Comparison of ENCODE assay signal across 8 cellular contexts in the genomic region with DNA sequence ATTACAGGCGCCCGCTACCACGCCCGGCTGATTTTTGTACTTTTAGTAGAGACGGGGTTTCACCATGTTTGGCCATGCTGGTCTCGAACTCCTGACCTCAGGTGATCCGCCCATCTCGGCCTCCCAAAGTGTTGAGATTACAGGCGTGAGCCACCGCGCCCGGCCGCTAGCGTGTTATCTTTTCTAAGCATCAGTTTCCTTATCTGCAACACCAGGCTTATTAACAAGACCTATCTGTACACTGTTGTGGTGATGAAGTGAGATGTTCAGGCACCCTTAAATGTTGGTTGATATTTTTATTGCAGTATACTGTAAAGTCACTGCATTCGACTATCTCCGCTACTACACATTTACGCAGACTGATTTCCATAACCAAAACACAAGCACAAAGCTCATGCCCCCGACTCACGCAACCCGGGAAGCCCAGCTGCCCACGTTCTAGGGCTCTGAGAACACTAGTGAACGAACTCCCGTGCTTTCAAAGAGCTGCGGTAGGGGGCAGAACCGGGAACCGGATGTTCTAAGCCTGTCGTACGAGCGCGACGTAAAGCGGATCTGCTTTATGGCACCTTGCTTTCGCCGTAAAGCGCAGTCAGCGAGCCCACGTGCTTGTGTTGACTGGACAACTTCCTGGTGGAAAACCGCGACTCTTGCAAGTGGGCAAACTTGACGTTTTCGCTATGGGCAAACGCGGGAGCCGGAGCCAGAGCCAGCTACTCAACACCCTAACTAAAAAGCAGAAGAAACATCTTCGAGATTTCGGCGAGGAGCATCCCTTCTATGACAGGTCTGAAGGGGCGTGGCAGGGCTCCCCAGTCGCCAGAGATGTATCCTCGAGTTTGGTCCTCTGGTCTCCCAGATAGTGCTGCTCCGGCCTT. TPM values are rescaled to one million over a fixed set of nuclear protein-coding genes. Genes with fewer than 3 reads are reported as not detected.
DNase-seq lines count a peak whose midpoint lies in the region; ATAC-seq and TF ChIP-seq lines count a peak whose summit lies in the region.

A gene with protein sequence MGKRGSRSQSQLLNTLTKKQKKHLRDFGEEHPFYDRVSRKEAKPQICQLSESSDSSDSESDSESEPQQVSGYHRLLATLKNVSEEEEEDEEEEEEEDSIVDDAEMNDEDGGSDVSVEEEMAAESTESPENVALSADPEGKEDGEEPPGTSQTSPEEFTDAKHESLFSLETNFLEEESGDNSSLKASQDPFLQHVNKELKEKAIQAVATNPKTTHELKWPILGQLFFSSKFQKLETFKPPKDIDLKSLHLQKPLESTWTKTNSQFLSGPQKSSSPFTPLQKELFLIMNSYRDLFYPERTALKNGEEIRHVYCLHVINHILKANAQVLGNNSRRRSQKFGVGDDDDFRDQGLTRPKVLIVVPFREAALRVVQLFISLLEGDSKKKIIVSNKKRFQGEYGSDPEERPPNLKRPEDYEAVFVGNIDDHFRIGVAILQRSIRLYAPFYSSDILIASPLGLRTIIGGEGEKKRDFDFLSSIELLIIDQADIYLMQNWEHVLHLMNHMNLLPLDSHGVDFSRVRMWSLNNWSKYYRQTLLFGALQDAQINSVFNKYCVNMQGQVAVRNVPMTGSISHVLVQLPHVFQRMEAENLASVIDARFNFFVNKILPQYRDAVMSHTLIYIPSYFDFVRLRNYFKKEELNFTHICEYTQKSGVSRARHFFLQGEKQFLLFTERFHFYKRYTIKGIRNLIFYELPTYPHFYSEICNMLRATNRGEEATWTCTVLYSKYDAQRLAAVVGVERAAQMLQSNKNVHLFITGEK (plus strand): TSS at position 589 of the 878 bp plus-strand sequence. CDS start 92 bp downstream, at position 681.

- H3K4me3 ChIP-seq in ascending aorta (peak within 1 kb of the TSS; percentile 44 to 92), rectal smooth muscle tissue (ENCODE audit: low read length) (peak within 1 kb of the TSS; percentile 93)

- intact Hi-C loops in T-helper 2 cell treated with Interferon-gamma antibody and Interleukin-4, amounts not matched to agents 100 ng/mL and 5 ng/mL, for 36 hours (cut with micrococcal nuclease): loop anchor here (1.0 to 10.0 kb wide), 7 partner anchors 43 to 1751 kb away; a partner anchor contains a TSS
- intact Hi-C loops in ascending aorta (cut with DNase I): loop anchor here (2.0 kb wide), 1 partner anchor 43 kb away; a partner anchor contains a TSS

- H3K36me3 ChIP-seq in ascending aorta (peaks cover 18% of the 10 kb centered on the region in 2 donors), rectal smooth muscle tissue (ENCODE audit: control insufficient read depth, insufficient read depth, low read length) (peaks cover 2% of the 10 kb centered on the region)

- H3K27ac ChIP-seq in ascending aorta (peak within 1 kb of the TSS; percentile 68 to 72), rectal smooth muscle tissue (ENCODE audit: low read depth, low read length) (peak within 1 kb of the TSS; percentile 45)

- H3K27me3 ChIP-seq in ascending aorta (no peaks in the 10 kb centered on the region), rectal smooth muscle tissue (ENCODE audit: control insufficient read depth, insufficient read depth, low read length) (no peaks in the 10 kb centered on the region)

- TF ChIP-seq CTCF in ascending aorta (IDR thresholded peaks at IDR 0.05): peak; percentile 60 to 78 (median 73)

- H3K4me1 ChIP-seq in ascending aorta (peaks cover 0 to 12% of the 10 kb centered on the region in 2 donors), rectal smooth muscle tissue (ENCODE audit: control insufficient read depth, insufficient read depth, low read length) (no peaks in the 10 kb centered on the region)

- no peaks in the 10 kb centered on the region for H3K9me3 ChIP-seq in ascending aorta

- no peak within 1 kb of the TSS for H3K9ac ChIP-seq in rectal smooth muscle tissue (ENCODE audit: low read length)

- peak; percentile 93 for ATAC-seq in GM18502 (IDR thresholded peaks at IDR 0.05; ENCODE audit: poor library complexity, unreplicated experiment)
- peak; percentile 94 for ATAC-seq in HG02970 (IDR thresholded peaks at IDR 0.05; ENCODE audit: low FRiP score, unreplicated experiment)

- DNase-seq in NCI-H187 treated with DMSO at 0.1 percent for 48 hours (lab: John Stamatoyannopoulos, UW) (peak; percentile 61), ascending aorta (ENCODE audit: low spot score in 2 of 2) (peak; percentile 76 to 97), hepatic stellate cell (ENCODE audit: low spot score) (peak; percentile 74), cortex of kidney (lab: John Stamatoyannopoulos, UW) (no peak)

RNA-seq across cellular contexts. Expression of the gene that starts here (rescaled TPM):
- total RNA-seq in T-helper 2 cell treated with Interferon-gamma antibody and Interleukin-4, amounts not matched to agents 100 ng/mL and 5 ng/mL, for 36 hours: 10.4 and 10.7 TPM in 2 replicates
- total RNA-seq in ascending aorta: 3.6 TPM
